10 cellular contexts compared by ENCODE assay signal in the genomic region with DNA sequence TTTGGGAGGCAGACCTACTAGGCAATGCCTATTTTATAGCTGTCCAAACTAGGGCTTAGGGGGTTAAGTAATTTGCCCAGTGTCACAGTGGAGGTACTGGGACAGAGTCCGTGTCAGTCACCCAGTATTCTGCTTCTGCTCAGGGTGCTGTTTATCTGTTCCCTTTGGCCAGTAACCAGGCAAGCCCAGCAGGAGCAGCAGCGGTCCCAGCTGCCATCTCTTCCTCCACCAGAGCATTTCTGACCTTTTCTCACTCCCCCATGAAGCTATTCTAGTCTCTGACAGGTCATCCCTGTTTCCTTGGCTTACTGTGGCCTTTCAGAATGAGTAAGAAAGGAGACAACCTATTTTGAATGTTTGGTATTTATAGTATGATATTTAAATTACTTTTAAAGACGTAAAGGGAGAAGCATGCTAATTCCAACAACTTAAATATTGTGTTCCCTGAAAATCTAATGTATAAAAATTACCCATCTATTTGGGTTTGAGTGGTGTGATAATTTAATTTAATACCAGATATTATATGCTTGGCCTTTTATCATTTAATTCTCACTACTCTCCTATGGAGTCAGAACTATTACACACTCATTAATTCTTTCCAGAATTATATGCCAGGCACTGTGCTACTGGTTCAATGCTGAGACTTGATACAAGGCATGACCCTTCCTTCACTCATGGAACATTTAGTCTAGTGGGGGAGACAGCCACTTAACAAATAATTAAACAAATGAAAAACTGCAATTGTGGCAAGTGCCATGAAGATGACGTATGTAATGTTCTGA.
DNase-seq lines count a peak whose midpoint lies in the region; ATAC-seq and TF ChIP-seq lines count a peak whose summit lies in the region.
"Had no signal": no experiment of that assay in that cellular context is flagged by ENCODE, and none has a peak within 500 bp of the region (broad histone marks: within the 10 kb centered on the region; RNA-seq: fewer than 3 reads in every experiment).

No MANE protein-coding gene starts in this region.

- ATAC-seq in GM19328 (IDR thresholded peaks at IDR 0.05; ENCODE audit: unreplicated experiment) (peak; percentile 73), HG03039 (IDR thresholded peaks at IDR 0.05; ENCODE audit: unreplicated experiment) (peak; percentile 93)

- H3K4me3 Mint-ChIP-seq in Calu3 (ENCODE audit: low read depth, unreplicated experiment) (no peak overlapping the region), mesothelial cell of epicardium (no peak overlapping the region)
- H3K4me3 Mint-ChIP-seq: activated B cell treated with CpG ODN at 0.5 μM for 24 hours had no signal

- no peak overlapping the region for H3K27ac Mint-ChIP-seq in Calu3 (ENCODE audit: unreplicated experiment)
- no peak overlapping the region for H3K27ac Mint-ChIP-seq in mesothelial cell of epicardium
- H3K27ac Mint-ChIP-seq: activated B cell treated with CpG ODN at 0.5 μM for 24 hours had no signal

- H3K4me1 Mint-ChIP-seq in Calu3 (ENCODE audit: low read depth, unreplicated experiment): no peaks in the 10 kb centered on the region
- H3K4me1 Mint-ChIP-seq in mesothelial cell of epicardium: peaks cover 4% of the 10 kb centered on the region

- intact Hi-C loops in Calu3 (cut with micrococcal nuclease; ENCODE audit: unreplicated experiment): no loop called here

- TF ChIP-seq CTCF in GM12865 (IDR thresholded peaks at IDR 0.05; ENCODE audit: insufficient read depth, low read depth, low read length, missing control alignments) (peak; percentile 16), Calu3 (IDR thresholded peaks at IDR 0.05; ENCODE audit: unreplicated experiment) (no peak), mesothelial cell of epicardium (IDR thresholded peaks at IDR 0.05; ENCODE audit: unreplicated experiment) (no peak)

- H3K4me3 ChIP-seq in GM12865 (ENCODE audit: low read depth, low read length): no peak overlapping the region
- H3K4me3 ChIP-seq: breast epithelium had no signal

- H3K36me3 Mint-ChIP-seq in Calu3 (ENCODE audit: insufficient read depth, unreplicated experiment): peaks cover 4% of the 10 kb centered on the region
- H3K36me3 Mint-ChIP-seq in mesothelial cell of epicardium: peaks cover 25% of the 10 kb centered on the region

- BruUV-seq in Calu3 (replicated peaks; lab: Mats Ljungman, UMichigan): no TSS peak

- peak; percentile 67 for DNase-seq in GM12865 (ENCODE audit: low read depth)
- DNase-seq in cerebellum (ENCODE audit: low spot score): peak; percentile 38
- DNase-seq in iPS-NIHi11 (ENCODE audit: low spot score): no peak
- no peak for DNase-seq in NOMO-1 (lab: John Stamatoyannopoulos, UW; ENCODE audit: unreplicated experiment in 2 of 2)
- no peak for DNase-seq in Calu3
- DNase-seq in mesothelial cell of epicardium (ENCODE audit: low spot score in 2 of 2, unreplicated experiment in 2 of 2): no peak
- DNase-seq: activated B cell treated with CpG ODN at 0.5 μM for 24 hours had no signal

- CTCF ChIA-PET in Calu3 (lab: Charles Lee): no interaction called here

- H3K27me3 Mint-ChIP-seq in Calu3 (ENCODE audit: unreplicated experiment): no peaks in the 10 kb centered on the region
- no peaks in the 10 kb centered on the region for H3K27me3 Mint-ChIP-seq in mesothelial cell of epicardium (ENCODE audit: low read depth)
- H3K27me3 Mint-ChIP-seq: activated B cell treated with CpG ODN at 0.5 μM for 24 hours had no signal

- no peaks in the 10 kb centered on the region for H3K9me3 Mint-ChIP-seq in Calu3 (ENCODE audit: low read depth, unreplicated experiment)
- H3K9me3 Mint-ChIP-seq in mesothelial cell of epicardium: peaks cover 21% of the 10 kb centered on the region
- H3K9me3 Mint-ChIP-seq: activated B cell treated with CpG ODN at 0.5 μM for 24 hours had no signal

Comparison
In these comparisons a context has a peak if more than half of its experiments do, and no peak if none do; other contexts are left out.
1. DNase-seq: peak in GM12865 (single experiment) and cerebellum (single experiment); none in iPS-NIHi11 (single experiment), NOMO-1 (0 of 2), Calu3 (single experiment) and mesothelial cell of epicardium (0 of 2).